Comparison of ENCODE assay signal across 15 cellular contexts in the genomic region with DNA sequence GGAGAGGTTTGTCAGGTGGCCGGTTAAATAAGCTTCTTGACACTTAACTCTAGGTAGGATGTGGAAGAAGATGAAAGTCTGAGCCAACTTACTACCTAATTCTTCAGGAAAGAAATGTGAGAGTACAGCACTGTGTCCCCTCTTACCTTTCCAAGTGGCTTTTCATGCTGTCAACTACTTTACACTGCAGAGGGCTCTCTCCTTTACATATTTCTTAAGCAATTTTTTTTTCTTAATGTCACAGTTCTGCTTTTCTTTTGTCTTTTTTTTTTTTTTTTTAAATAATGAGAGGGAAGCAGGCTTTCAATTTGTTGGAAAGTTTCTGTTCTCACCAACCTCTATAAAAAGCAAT.
DNase-seq lines count a peak whose midpoint lies in the region; ATAC-seq, FAIRE-seq and TF ChIP-seq lines count a peak whose summit lies in the region.
"Had no signal": no experiment of that assay in that cellular context is flagged by ENCODE, and none has a peak within 500 bp of the region (broad histone marks: within the 10 kb centered on the region; RNA-seq: fewer than 3 reads in every experiment).

No MANE protein-coding gene starts in this region.

- no peak for TF ChIP-seq CTCF in kidney (IDR thresholded peaks at IDR 0.05; ENCODE audit: borderline replicate concordance, extremely low read depth, insufficient read depth)

- H3K4me3 Mint-ChIP-seq in stimulated activated naive CD8-positive, alpha-beta T cell treated with anti-CD3 and anti-CD28 coated beads, Interleukin-15, amount 100 ng/mL, for 72 hours: no peak overlapping the region
- H3K4me3 Mint-ChIP-seq: activated B cell treated with CpG ODN at 0.5 μM for 24 hours; activated naive CD4-positive, alpha-beta T cell treated with anti-CD3 and anti-CD28 coated beads for 36 hours; endodermal cell had no signal

- H3K27me3 ChIP-seq in SJCRH30: no peaks in the 10 kb centered on the region
- H3K27me3 ChIP-seq: gastrocnemius medialis had no signal

- H3K4me3 ChIP-seq in SJCRH30 (no peak overlapping the region), kidney (ENCODE audit: low read length in 2 of 2) (no peak overlapping the region)
- H3K4me3 ChIP-seq: A549, gastrocnemius medialis, skin epidermis had no signal

- no peak overlapping the region for H3K27ac Mint-ChIP-seq in stimulated activated naive CD8-positive, alpha-beta T cell treated with anti-CD3 and anti-CD28 coated beads, Interleukin-15, amount 100 ng/mL, for 72 hours
- H3K27ac Mint-ChIP-seq: activated B cell treated with CpG ODN at 0.5 μM for 24 hours; activated naive CD4-positive, alpha-beta T cell treated with anti-CD3 and anti-CD28 coated beads for 36 hours; endodermal cell had no signal

- H3K9ac ChIP-seq in kidney (ENCODE audit: low read length in 2 of 2): no peak overlapping the region

- DNase-seq in NCI-H82 (lab: John Stamatoyannopoulos, UW) (peak; percentile 24), NCI-H82 treated with DMSO at 0.1 percent for 48 hours (lab: John Stamatoyannopoulos, UW; ENCODE audit: unreplicated experiment) (no peak), NOMO-1 treated with DMSO at 0.1 percent for 48 hours (lab: John Stamatoyannopoulos, UW; ENCODE audit: unreplicated experiment) (peak; percentile 92), SJCRH30 (no peak), HCEC 1CT (no peak), kidney (no peak)
- no peak for DNase-seq in stimulated activated naive CD8-positive, alpha-beta T cell treated with anti-CD3 and anti-CD28 coated beads, Interleukin-15, amount 100 ng/mL, for 72 hours
- DNase-seq: activated B cell treated with CpG ODN at 0.5 μM for 24 hours, gastrocnemius medialis had no signal

- intact Hi-C loops in kidney (cut with DNase I): no loop called here

- H3K4me1 ChIP-seq in SJCRH30: peaks cover 8% of the 10 kb centered on the region
- H3K4me1 ChIP-seq in kidney (ENCODE audit: control insufficient read depth in 1 of 2, insufficient read depth in 1 of 2, low read depth in 1 of 2, low read length in 2 of 2): peaks cover 0 to 13% of the 10 kb centered on the region in 2 donors
- H3K4me1 ChIP-seq: A549, gastrocnemius medialis had no signal

- peak; percentile 27 for ATAC-seq in HG02938 (IDR thresholded peaks at IDR 0.05; ENCODE audit: unreplicated experiment)
- ATAC-seq in stimulated activated naive CD8-positive, alpha-beta T cell treated with anti-CD3 and anti-CD28 coated beads, Interleukin-15, amount 100 ng/mL, for 72 hours: no peak

- H3K36me3 ChIP-seq in SJCRH30: no peaks in the 10 kb centered on the region
- no peaks in the 10 kb centered on the region for H3K36me3 ChIP-seq in kidney (ENCODE audit: control insufficient read depth in 1 of 2, insufficient read depth in 2 of 2, low read length in 2 of 2)
- H3K36me3 ChIP-seq: gastrocnemius medialis had no signal

- H3K27ac ChIP-seq in SJCRH30 (no peak overlapping the region), kidney (ENCODE audit: low read depth in 2 of 2, low read length in 2 of 2) (no peak overlapping the region)
- H3K27ac ChIP-seq: A549, gastrocnemius medialis, skin epidermis had no signal

- H3K9me3 Mint-ChIP-seq in stimulated activated naive CD8-positive, alpha-beta T cell treated with anti-CD3 and anti-CD28 coated beads, Interleukin-15, amount 100 ng/mL, for 72 hours: no peaks in the 10 kb centered on the region
- H3K9me3 Mint-ChIP-seq: activated B cell treated with CpG ODN at 0.5 μM for 24 hours; activated naive CD4-positive, alpha-beta T cell treated with anti-CD3 and anti-CD28 coated beads for 36 hours had no signal

- FAIRE-seq in kidney (lab: Jason Lieb, UNC): no peak
- FAIRE-seq: A549, bronchial epithelial cell had no signal

- H3K9me3 ChIP-seq in SJCRH30 (replicated peaks): no peaks in the 10 kb centered on the region
- H3K9me3 ChIP-seq in kidney (ENCODE audit: control insufficient read depth in 1 of 2, low read length in 2 of 2): no peaks in the 10 kb centered on the region
- H3K9me3 ChIP-seq: A549, gastrocnemius medialis had no signal

- H3K27me3 Mint-ChIP-seq in stimulated activated naive CD8-positive, alpha-beta T cell treated with anti-CD3 and anti-CD28 coated beads, Interleukin-15, amount 100 ng/mL, for 72 hours: no peaks in the 10 kb centered on the region
- H3K27me3 Mint-ChIP-seq: activated B cell treated with CpG ODN at 0.5 μM for 24 hours had no signal

- H3K4me1 Mint-ChIP-seq in stimulated activated naive CD8-positive, alpha-beta T cell treated with anti-CD3 and anti-CD28 coated beads, Interleukin-15, amount 100 ng/mL, for 72 hours: no peaks in the 10 kb centered on the region
- H3K4me1 Mint-ChIP-seq: activated B cell treated with CpG ODN at 0.5 μM for 24 hours had no signal

Comparison
In these comparisons a context has a peak if more than half of its experiments do, and no peak if none do; other contexts are left out.
1. DNase-seq: peak in NCI-H82 (single experiment) and NOMO-1 treated with DMSO at 0.1 percent for 48 hours (single experiment); none in NCI-H82 treated with DMSO at 0.1 percent for 48 hours (single experiment), SJCRH30 (0 of 2), HCEC 1CT (single experiment), stimulated activated naive CD8-positive, alpha-beta T cell treated with anti-CD3 and anti-CD28 coated beads, Interleukin-15, amount 100 ng/mL, for 72 hours (0 of 2) and kidney (single experiment).